Comparison of ENCODE assay signal across 9 cellular contexts in the genomic region with DNA sequence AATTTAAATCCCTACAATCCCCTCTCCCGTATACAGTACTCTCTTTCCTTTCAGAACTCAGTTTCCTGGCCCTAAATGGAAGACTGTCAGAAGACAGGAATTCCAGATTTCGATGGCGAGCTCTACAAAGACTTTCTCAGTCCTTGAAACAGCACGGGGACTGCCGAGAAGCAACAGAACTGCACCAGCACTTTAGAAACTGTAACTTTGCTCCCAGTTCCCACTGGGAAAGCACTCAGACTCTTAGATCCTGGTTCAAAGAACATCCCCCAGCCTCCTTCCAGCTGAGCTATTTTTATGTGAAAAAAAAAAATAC. TPM values are rescaled to one million over a fixed set of nuclear protein-coding genes. Genes with fewer than 3 reads are reported as not detected.
DNase-seq lines count a peak whose midpoint lies in the region; ATAC-seq and TF ChIP-seq lines count a peak whose summit lies in the region.
"Had no signal": no experiment of that assay in that cellular context is flagged by ENCODE, and none has a peak within 500 bp of the region (broad histone marks: within the 10 kb centered on the region; RNA-seq: fewer than 3 reads in every experiment).

No MANE protein-coding gene starts in this region.

- peak overlapping the region; percentile 81 to 96 for H3K27ac Mint-ChIP-seq in natural killer cell treated with Interleukin-12 subunit alpha and Interleukin-12 subunit beta and Interleukin-15 and Interleukin-18, amount 100 ng/mL, for 72 hours

- peaks cover 55 to 60% of the 10 kb centered on the region in 2 donors for H3K4me1 Mint-ChIP-seq in natural killer cell treated with Interleukin-12 subunit alpha and Interleukin-12 subunit beta and Interleukin-15 and Interleukin-18, amount 100 ng/mL, for 72 hours (ENCODE audit: low read depth in 2 of 2)

- H3F3A ChIP-seq in PC-9 (ENCODE audit: insufficient read depth, low read depth) = peaks cover 7% of the 10 kb centered on the region; the same call in 1 of the 2 replicates

- no peaks in the 10 kb centered on the region for H3K27me3 ChIP-seq in A673 (replicated peaks; ENCODE audit: insufficient read depth, low read depth, low read length, poor library complexity)
- no peaks in the 10 kb centered on the region for H3K27me3 ChIP-seq in PC-9 (ENCODE audit: insufficient read depth, low read depth)
- no peaks in the 10 kb centered on the region for H3K27me3 ChIP-seq in endocrine pancreas (ENCODE audit: control insufficient read depth, insufficient read depth, low read length)

- H3K4me3 ChIP-seq in A673 (ENCODE audit: low read depth, low read length, poor library complexity, severe bottlenecking) = peak overlapping the region; percentile 80
- H3K4me3 ChIP-seq in PC-9 = peak overlapping the region; percentile 76; the same call in 1 of the 2 replicates
- H3K4me3 ChIP-seq in endocrine pancreas (ENCODE audit: control insufficient read depth, insufficient read depth, low read length) = peak overlapping the region; percentile 60

- no peak overlapping the region for H3K27ac ChIP-seq in A673 (ENCODE audit: low read depth, low read length, poor library complexity, severe bottlenecking)
- H3K27ac ChIP-seq in PC-9 = peak overlapping the region; percentile 60; the same call in 1 of the 2 replicates

- no TSS peak for BruUV-seq in A673 (replicated peaks; lab: Mats Ljungman, UMichigan)
- TSS peak; percentile 27 for BruUV-seq in PC-9 (replicated peaks; lab: Mats Ljungman, UMichigan)

- no peak overlapping the region for H3K9ac ChIP-seq in endocrine pancreas (ENCODE audit: control insufficient read depth, insufficient read depth, low read length)

- intact Hi-C loops in A673 (cut with micrococcal nuclease; ENCODE audit: unreplicated experiment) = loop anchor here (10.0 kb wide), 1 partner anchor 149 kb away; the partner anchor contains the start of gene RAB35
- intact Hi-C loops in PC-9 (cut with micrococcal nuclease; ENCODE audit: unreplicated experiment) = loop anchor here (2.0 kb wide), 1 partner anchor 27 kb away; the partner anchor contains the start of gene RNU4-2

- H3K4me3 Mint-ChIP-seq in natural killer cell treated with Interleukin-12 subunit alpha and Interleukin-12 subunit beta and Interleukin-15 and Interleukin-18, amount 100 ng/mL, for 72 hours = peak overlapping the region; percentile 98

- H3K36me3 ChIP-seq in A673 (ENCODE audit: insufficient read depth, low read length, poor library complexity, severe bottlenecking) = no peaks in the 10 kb centered on the region
- H3K36me3 ChIP-seq in PC-9 (ENCODE audit: low read depth) = no peaks in the 10 kb centered on the region; the same call in 1 of the 2 replicates
- H3K36me3 ChIP-seq in endocrine pancreas (ENCODE audit: control insufficient read depth, insufficient read depth, low read length) = no peaks in the 10 kb centered on the region

- H3K4me1 ChIP-seq in A673 (ENCODE audit: insufficient read depth, low read length, poor library complexity, severe bottlenecking) (peaks cover 28% of the 10 kb centered on the region), PC-9 (replicated peaks; ENCODE audit: insufficient read depth) (peaks cover 44% of the 10 kb centered on the region), endocrine pancreas (ENCODE audit: control insufficient read depth, insufficient read depth, low read length) (no peaks in the 10 kb centered on the region)

- CTCF ChIA-PET in A673 (lab: Charles Lee) = interaction anchor here (0.5 to 8.5 kb wide), 4 partner anchors 15 to 621 kb away, joined by 3 to 141 read pairs (median 4); no protein-coding TSS in a partner anchor
- CTCF ChIA-PET in PC-9 (lab: Charles Lee) = interaction anchor here (0.6 to 2.9 kb wide), 4 partner anchors 25 to 35 kb away, joined by 3 to 31 read pairs (median 4); no protein-coding TSS in a partner anchor

- peaks cover 5% of the 10 kb centered on the region for H3K36me3 Mint-ChIP-seq in natural killer cell treated with Interleukin-12 subunit alpha and Interleukin-12 subunit beta and Interleukin-15 and Interleukin-18, amount 100 ng/mL, for 72 hours

- H3K9me3 Mint-ChIP-seq in natural killer cell treated with Interleukin-12 subunit alpha and Interleukin-12 subunit beta and Interleukin-15 and Interleukin-18, amount 100 ng/mL, for 72 hours = no peaks in the 10 kb centered on the region

- H3K9me3 ChIP-seq in A673 (ENCODE audit: low read depth, low read length, poor library complexity, severe bottlenecking) (no peaks in the 10 kb centered on the region), PC-9 (ENCODE audit: insufficient read depth, low read depth) (no peaks in the 10 kb centered on the region), endocrine pancreas (ENCODE audit: control insufficient read depth, low read length) (no peaks in the 10 kb centered on the region)

- H3K9me2 ChIP-seq in PC-9 (ENCODE audit: insufficient read depth) = no peaks in the 10 kb centered on the region

- no peak overlapping the region for H2AFZ ChIP-seq in PC-9

- H3K4me2 ChIP-seq in PC-9 = peak overlapping the region; percentile 92

- 0 out of 2 replicates have a peak, but pooled peaks cover 6% of the 10 kb centered on the region for H4K20me1 ChIP-seq in PC-9 (ENCODE audit: insufficient read depth)

- no peak for TF ChIP-seq CTCF in A673 (conservative IDR thresholded peaks at IDR 0.05; ENCODE audit: low read depth, low read length)
- no peak for TF ChIP-seq CTCF in PC-9 (conservative IDR thresholded peaks at IDR 0.05)

- DNase-seq in A673 (ENCODE audit: low spot score) (no peak), PC-9 (no peak), epidermal melanocyte (ENCODE audit: insufficient read length, low spot score) (no peak)
- peak; percentile 15 for DNase-seq in natural killer cell treated with Interleukin-12 subunit alpha and Interleukin-12 subunit beta and Interleukin-15 and Interleukin-18, amount 100 ng/mL, for 72 hours (ENCODE audit: low spot score)
- no peak for DNase-seq in stimulated activated CD4-positive, alpha-beta T cell treated with anti-CD3 and anti-CD28 coated beads, Interleukin-2, amount 100 ng/mL, for 48 hours
- DNase-seq: NCI-H2227 treated with DMSO at 0.1 percent for 48 hours had no signal

- no peaks in the 10 kb centered on the region for H3K27me3 Mint-ChIP-seq in natural killer cell treated with Interleukin-12 subunit alpha and Interleukin-12 subunit beta and Interleukin-15 and Interleukin-18, amount 100 ng/mL, for 72 hours

- peaks cover 67% of the 10 kb centered on the region for H3K79me2 ChIP-seq in PC-9 (ENCODE audit: low read depth)

- POLR2A ChIA-PET in A673 (lab: Charles Lee; ENCODE audit: low non-redundant PET) (no interaction called here), PC-9 (lab: Charles Lee; ENCODE audit: unreplicated experiment) (interaction anchor here (1.0 to 3.5 kb wide), 2 partner anchors 26 to 34 kb away, joined by 4 to 83 read pairs; no protein-coding TSS in a partner anchor)

- ATAC-seq in natural killer cell treated with Interleukin-12 subunit alpha and Interleukin-12 subunit beta and Interleukin-15 and Interleukin-18, amount 100 ng/mL, for 72 hours = no peak
- ATAC-seq in HG03280 (IDR thresholded peaks at IDR 0.05; ENCODE audit: unreplicated experiment) (no peak), HG02970 (IDR thresholded peaks at IDR 0.05; ENCODE audit: low FRiP score, unreplicated experiment) (no peak)

RNA-seq across cellular contexts. Expression of gene PXN, which starts 1.8 kb away (rescaled TPM):
- total RNA-seq in A673 (2021) = 110 and 127 TPM in 2 replicates
- total RNA-seq in PC-9 (2021) = 191 and 218 TPM in 2 replicates
- total RNA-seq in natural killer cell treated with Interleukin-12 subunit alpha and Interleukin-12 subunit beta and Interleukin-15 and Interleukin-18, amount 100 ng/mL, for 72 hours = 100 to 1,000 TPM; 133 to 160 TPM

RNA-seq across cellular contexts. Expression of gene RNU4-2, which starts 28.0 kb away (rescaled TPM):
- total RNA-seq in A673 (2021) (2,640 and 2,668 TPM in 2 replicates), PC-9 (2021) (2,281 and 3,957 TPM in 2 replicates)
- total RNA-seq in natural killer cell treated with Interleukin-12 subunit alpha and Interleukin-12 subunit beta and Interleukin-15 and Interleukin-18, amount 100 ng/mL, for 72 hours = 1,000 to 10,000 TPM; 6,345 to 8,722 TPM

RNA-seq across cellular contexts. Expression of gene RNU4-1, which starts 29.4 kb away (rescaled TPM):
- total RNA-seq in A673 (2021) = 1,130 and 1,293 TPM in 2 replicates
- 1,857 and 3,341 TPM in 2 replicates for total RNA-seq in PC-9 (2021)
- total RNA-seq in natural killer cell treated with Interleukin-12 subunit alpha and Interleukin-12 subunit beta and Interleukin-15 and Interleukin-18, amount 100 ng/mL, for 72 hours = 1,000 to 10,000 TPM; 1,386 to 2,161 TPM

RNA-seq across cellular contexts. Expression of gene SIRT4, which starts 38.4 kb away (rescaled TPM):
- 3.7 and 4.8 TPM in 2 replicates for total RNA-seq in A673 (2021)
- 3.2 and 3.6 TPM in 2 replicates for total RNA-seq in PC-9 (2021)
- total RNA-seq in natural killer cell treated with Interleukin-12 subunit alpha and Interleukin-12 subunit beta and Interleukin-15 and Interleukin-18, amount 100 ng/mL, for 72 hours = 1 to 10 TPM; 2.4 to 2.6 TPM
